In genomic region chr4:98617358-98618047, GRCh38 we compare ENCODE assay signal across 22 cellular contexts. TPM values are rescaled to one million over a fixed set of nuclear protein-coding genes. Genes with fewer than 3 reads are reported as not detected.
DNase-seq lines count a peak whose midpoint lies in the region; ATAC-seq, FAIRE-seq and TF ChIP-seq lines count a peak whose summit lies in the region.
"Had no signal": no experiment of that assay in that cellular context is flagged by ENCODE, and none has a peak within 500 bp of the region (broad histone marks: within the 10 kb centered on the region; RNA-seq: fewer than 3 reads in every experiment).

No MANE protein-coding gene starts in this region.

- H2BK15ac ChIP-seq in H1 (ENCODE audit: low read length): 0 out of 2 replicates have a peak overlapping the region, but pooled peaks have one; percentile 53

- H3K23ac ChIP-seq in H1 (ENCODE audit: insufficient read length): no peak overlapping the region

- intact Hi-C loops in ovary (cut with DNase I): loop anchor here in 1 of 4 donors (5.0 kb wide), 1 partner anchor 100 kb away; no protein-coding TSS in a partner anchor

- peaks cover 7% of the 10 kb centered on the region for H3K79me1 ChIP-seq in H1 (ENCODE audit: low read depth, low read length)

- H3K14ac ChIP-seq in H1 (ENCODE audit: insufficient read length): no peak overlapping the region

- H4K20me1 ChIP-seq in H1 (replicated peaks in 1 of 2; ENCODE audit: control insufficient read depth in 1 of 2, insufficient read depth in 2 of 2, low read length in 2 of 2): peaks cover 0 to 2% of the 10 kb centered on the region in 2 experiments

- TF ChIP-seq EP300 in H1 (IDR thresholded peaks at IDR 0.05; ENCODE audit: borderline replicate concordance in 1 of 2, low read depth in 2 of 2, low read length in 2 of 2): no peak
- TF ChIP-seq EP300 in ovary (IDR thresholded peaks at IDR 0.05): no peak

- H3K9me3 ChIP-seq in H1 (ENCODE audit: insufficient read depth in 2 of 2, low read depth in 1 of 2, low read length in 1 of 2) (no peaks in the 10 kb centered on the region), ovary (no peaks in the 10 kb centered on the region)
- H3K9me3 ChIP-seq: HAP-1, lower lobe of right lung had no signal

- ATAC-seq in HG02588 (IDR thresholded peaks at IDR 0.05; ENCODE audit: unreplicated experiment): no peak
- ATAC-seq: lower lobe of right lung, PC-3 had no signal

- H3K27ac ChIP-seq in H1 (ENCODE audit: low read depth, low read length) (no peak overlapping the region), ovary (peak overlapping the region in 1 of 2 donors; percentile 39)
- H3K27ac ChIP-seq: lower lobe of right lung, parathyroid adenoma had no signal

- peak overlapping the region; percentile 49; the same call in 1 of the 2 replicates for H2BK5ac ChIP-seq in H1 (ENCODE audit: low read depth, low read length)

- H2AK5ac ChIP-seq in H1 (ENCODE audit: low read depth, low read length): peak overlapping the region; percentile 78; the same call in 1 of the 2 replicates

- H3K79me2 ChIP-seq in H1 (ENCODE audit: control insufficient read depth in 1 of 2, insufficient read depth in 2 of 2, low read length in 2 of 2): peaks cover 3 to 30% of the 10 kb centered on the region in 2 experiments; a peak in 2 of 4 replicates

- H3K9ac ChIP-seq in H1 (replicated peaks in 1 of 4; ENCODE audit: extremely low read depth in 1 of 4, low read depth in 3 of 4, low read length in 3 of 4): no peak overlapping the region
- H3K9ac ChIP-seq: parathyroid adenoma had no signal

- no peak overlapping the region for H3K4me2 ChIP-seq in H1 (ENCODE audit: insufficient read depth in 1 of 2, low read depth in 2 of 2, low read length in 2 of 2)

- H2BK120ac ChIP-seq in H1 (replicated peaks; ENCODE audit: low read depth, low read length): no peak overlapping the region

- peak overlapping the region; percentile 19 for H3K56ac ChIP-seq in H1 (replicated peaks; ENCODE audit: insufficient read length, low read depth, low read length)

- DNase-seq in DMS 273 (lab: John Stamatoyannopoulos, UW; ENCODE audit: unreplicated experiment) (peak; percentile 94), NCI-H446 (lab: John Stamatoyannopoulos, UW) (peak; percentile 90 to 96), H1 (ENCODE audit: low read depth in 1 of 2, low spot score in 2 of 2) (no peak), ovary (peak in 3 of 5 donors; percentile 29 to 53 (median 40)), SKM-1 (lab: John Stamatoyannopoulos, UW; ENCODE audit: unreplicated experiment) (no peak), CD1c-positive myeloid dendritic cell (ENCODE audit: extremely low spot score) (no peak), nucleus accumbens (lab: John Stamatoyannopoulos, UW) (no peak)
- DNase-seq: activated naive CD8-positive, alpha-beta T cell treated with anti-CD3 and anti-CD28 coated beads for 36 hours; CD4-positive, CD25-positive, alpha-beta regulatory T cell; DMS53; erythroblast; lower lobe of right lung; NCI-H1436; NCI-H2171 treated with DMSO at 0.1 percent for 48 hours; NCI-H82; PC-3; small intestine; stimulated activated CD4-positive, alpha-beta T cell treated with anti-CD3 and anti-CD28 coated beads, Interleukin-4, amount 100 ng/mL, for 24 hours; T-helper 9 cell had no signal

- H3K18ac ChIP-seq in H1 (ENCODE audit: extremely low read depth, low read length): no peak overlapping the region

- H3K4me3 ChIP-seq in H1 (ENCODE audit: extremely low read depth in 1 of 4, insufficient read depth in 2 of 4, low read depth in 3 of 4, low read length in 4 of 4): no peak overlapping the region
- H3K4me3 ChIP-seq in ovary: no peak overlapping the region
- H3K4me3 ChIP-seq: HAP-1, lower lobe of right lung had no signal

- CTCF ChIA-PET in H1 (lab: Charles Lee; ENCODE audit: partially characterized antibody): interaction anchor here (1.0 to 1.5 kb wide), 5 partner anchors 8 to 439 kb away, joined by 3 to 7 read pairs (median 3); no protein-coding TSS in a partner anchor

- no peak overlapping the region for H4K5ac ChIP-seq in H1 (ENCODE audit: insufficient read length, low read depth, low read length)

- H2AFZ ChIP-seq in H1 (ENCODE audit: low read length): no peak overlapping the region
- H2AFZ ChIP-seq: parathyroid adenoma had no signal

- no peak overlapping the region for H2BK12ac ChIP-seq in H1 (ENCODE audit: low read depth, low read length)

- no peak for TF ChIP-seq RAD21 in H1 (IDR thresholded peaks at IDR 0.05 in 1 of 2, conservative IDR thresholded peaks at IDR 0.05 in 1 of 2; ENCODE audit: low read depth in 2 of 2, low read length in 2 of 2)

- no peak for TF ChIP-seq CTCF in H1 (IDR thresholded peaks at IDR 0.05; ENCODE audit: control extremely low read depth in 1 of 3, insufficient read depth in 1 of 3, low read depth in 1 of 3, low read length in 3 of 3)
- TF ChIP-seq CTCF in ovary (IDR thresholded peaks at IDR 0.05): no peak

- POLR2A ChIA-PET in H1 (lab: Charles Lee; ENCODE audit: partially characterized antibody): interaction anchor here (0.9 to 2.7 kb wide), 2 partner anchors 8 to 44 kb away, joined by 3 to 13 read pairs; no protein-coding TSS in a partner anchor

- no peak for TF ChIP-seq POLR2A in H1 (IDR thresholded peaks at IDR 0.05; ENCODE audit: control extremely low read depth in 1 of 2, low read depth in 2 of 2, low read length in 2 of 2)
- TF ChIP-seq POLR2A in ovary (IDR thresholded peaks at IDR 0.05): no peak

- H3K27me3 ChIP-seq in H1 (replicated peaks in 1 of 4; ENCODE audit: control insufficient read depth in 3 of 4, extremely low read depth in 1 of 4, insufficient read depth in 3 of 4, low read length in 3 of 4) (no peaks in the 10 kb centered on the region), ovary (no peaks in the 10 kb centered on the region)

- no peak overlapping the region for H3K4ac ChIP-seq in H1 (replicated peaks; ENCODE audit: insufficient read length, low read depth, low read length)

- no peak overlapping the region for H4K8ac ChIP-seq in H1 (ENCODE audit: extremely low read depth, insufficient read depth, low read length)

- H3K4me1 ChIP-seq in H1 (replicated peaks in 1 of 4; ENCODE audit: control insufficient read depth in 3 of 4, insufficient read depth in 4 of 4, low read length in 3 of 4): peaks cover 0 to 17% (median 9%) of the 10 kb centered on the region in 4 experiments; a peak in 4 of 7 replicates
- peaks cover 28% of the 10 kb centered on the region for H3K4me1 ChIP-seq in ovary (ENCODE audit: insufficient read depth)
- H3K4me1 ChIP-seq: lower lobe of right lung, parathyroid adenoma had no signal

- FAIRE-seq in H1 (lab: Jason Lieb, UNC): no peak
- FAIRE-seq: small intestine had no signal

- H3K23me2 ChIP-seq in H1 (ENCODE audit: low read depth, low read length): no peaks in the 10 kb centered on the region

- 83% methylated on average over 2 of the region's 2 CpGs; no CpG with 5 or more reads in 1 of the 2 experiments for whole genome bisulfite sequencing in H1 (ENCODE audit: extremely low coverage in 1 of 2, insufficient coverage in 1 of 2, insufficient read length in 1 of 2, insufficient replicate concordance in 2 of 2, low coverage in 1 of 2, low lambda C conversion rate in 2 of 2, missing lambda C conversion rate in 1 of 2), 2 experiments
- WGBS in ovary, 3 donors: 11 to 25% (median 24%) methylated on average over 2 of the region's 2 CpGs

- H4K91ac ChIP-seq in H1 (replicated peaks; ENCODE audit: insufficient read length, low read length): peak overlapping the region; percentile 94

- H3K36me3 ChIP-seq in H1 (ENCODE audit: control insufficient read depth in 2 of 4, insufficient read depth in 4 of 4, low read length in 3 of 4) (no peaks in the 10 kb centered on the region), ovary (no peaks in the 10 kb centered on the region)
- H3K36me3 ChIP-seq: HAP-1, lower lobe of right lung had no signal

- 0 out of 2 replicates have a peak overlapping the region, but pooled peaks have one; percentile 19 for H2BK20ac ChIP-seq in H1 (ENCODE audit: low read length)

TF ChIP-seq in H1, 55 proteins besides CTCF, POLR2A, EP300 and RAD21:
- no peak for TF ChIP-seq GTF2F1 (IDR thresholded peaks at IDR 0.05; ENCODE audit: borderline replicate concordance, low read depth, low read length)
- no peak for TF ChIP-seq SP2 (IDR thresholded peaks at IDR 0.05; ENCODE audit: low read length)
- TF ChIP-seq NRF1 (IDR thresholded peaks at IDR 0.05; ENCODE audit: low read depth, low read length): no peak
- no peak for TF ChIP-seq EGR1 (IDR thresholded peaks at IDR 0.05; ENCODE audit: borderline replicate concordance, low read depth, low read length)
- no peak for TF ChIP-seq TAF1 (IDR thresholded peaks at IDR 0.05; ENCODE audit: low read depth, low read length)
- TF ChIP-seq ATF3 (IDR thresholded peaks at IDR 0.05; ENCODE audit: insufficient read depth, low read depth, low read length): no peak
- no peak for TF ChIP-seq MAFK (IDR thresholded peaks at IDR 0.05; ENCODE audit: low read depth, low read length)
- no peak for TF ChIP-seq SIX5 (IDR thresholded peaks at IDR 0.05; ENCODE audit: low read depth, low read length)
- no peak for TF ChIP-seq PHF8 (conservative IDR thresholded peaks at IDR 0.05; ENCODE audit: low read depth, low read length)
- TF ChIP-seq SP1 (IDR thresholded peaks at IDR 0.05; ENCODE audit: low read depth, low read length): no peak
- TF ChIP-seq TCF12 (IDR thresholded peaks at IDR 0.05; ENCODE audit: low read depth, low read length): no peak
- no peak for TF ChIP-seq EZH2 (IDR thresholded peaks at IDR 0.05; ENCODE audit: low read depth, low read length, severe bottlenecking)
- TF ChIP-seq ZNF274 (IDR thresholded peaks at IDR 0.05; ENCODE audit: borderline replicate concordance, extremely low read depth, low read length): no peak
- no peak for TF ChIP-seq POLR2AphosphoS5 (IDR thresholded peaks at IDR 0.05; ENCODE audit: low read depth, low read length)
- no peak for TF ChIP-seq CHD2 (IDR thresholded peaks at IDR 0.05; ENCODE audit: low read length)
- TF ChIP-seq TBP (IDR thresholded peaks at IDR 0.05; ENCODE audit: low read depth, low read length): no peak
- no peak for TF ChIP-seq SIRT6 (IDR thresholded peaks at IDR 0.05; ENCODE audit: low read length)

RNA-seq across cellular contexts. Expression of gene TSPAN5, which starts 40.9 kb away (rescaled TPM):
- total RNA-seq in H1 (2021; fragmentation: NEBNext Ultra II Directional; extraction: Animal tissue kit (Norgen Biotek cat#: 25700)): 20.9 and 21.2 TPM in 2 replicates
- polyA plus RNA-seq in H1 (2011; rRNA removed): 13.1 and 17.6 TPM in 2 replicates
- polyA plus RNA-seq in H1 (2011; cell fraction: cytosol; rRNA removed): 17.2 TPM
- 10.6 TPM for polyA plus RNA-seq in H1 (2011; cell fraction: nucleus; rRNA removed)
- polyA plus RNA-seq in H1 (2012, experiment 1 of 2): 13.0 to 16.3 TPM (median 14.4 TPM) in 4 replicates
- 9.0 TPM for polyA plus RNA-seq in H1 (2012, experiment 2 of 2)
- 18.1 TPM for polyA plus RNA-seq in H1 (2013, experiment 1 of 2)
- 24.4 TPM for polyA plus RNA-seq in H1 (2013, experiment 2 of 2)
- 21.1 and 28.0 TPM in 2 replicates for polyA minus RNA-seq in H1 (2011; rRNA and poly(A)+ RNA removed)
- polyA minus RNA-seq in H1 (2011; cell fraction: cytosol; rRNA and poly(A)+ RNA removed): 12.2 TPM
- 16.1 TPM for polyA minus RNA-seq in H1 (2011; cell fraction: nucleus; rRNA and poly(A)+ RNA removed)
- 10 to 100 TPM; 34.0 to 69.5 (median 48.2) TPM for total RNA-seq in ovary
- 10 to 100 TPM; 38.3 to 67.2 TPM for polyA plus RNA-seq in ovary

Comparison
In these comparisons a context has a peak if more than half of its experiments do, and no peak if none do; other contexts are left out.
1. DNase-seq: peak in DMS 273 (single experiment), NCI-H446 (2 of 2) and ovary (3 of 5); none in H1 (0 of 2), SKM-1 (single experiment), CD1c-positive myeloid dendritic cell (single experiment) and nucleus accumbens (0 of 56).